21 cellular contexts compared by ENCODE assay signal in the genomic region with DNA sequence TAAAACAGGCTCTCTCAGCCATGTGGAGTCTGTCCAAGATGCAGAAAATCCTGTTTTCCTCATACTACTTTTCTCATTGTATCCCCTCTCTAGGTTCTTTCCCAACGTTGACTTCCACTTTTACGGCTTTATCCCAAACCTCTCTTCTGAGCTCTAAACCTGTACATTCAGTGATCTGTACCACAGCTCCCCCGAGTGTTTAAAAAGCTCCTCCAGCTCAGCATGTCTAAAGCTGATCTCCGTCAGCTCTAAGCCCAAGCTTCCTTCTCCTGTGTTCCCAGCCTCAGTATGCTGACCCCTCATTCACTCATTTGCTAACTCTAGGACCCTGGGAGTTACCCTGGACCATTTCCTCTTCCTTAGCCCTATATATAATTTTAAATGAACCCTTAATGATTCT.
DNase-seq lines count a peak whose midpoint lies in the region; ATAC-seq and TF ChIP-seq lines count a peak whose summit lies in the region.
"Had no signal": no experiment of that assay in that cellular context is flagged by ENCODE, and none has a peak within 500 bp of the region (broad histone marks: within the 10 kb centered on the region; RNA-seq: fewer than 3 reads in every experiment).

No MANE protein-coding gene starts in this region.

- no peak overlapping the region for H2AFZ ChIP-seq in SK-N-SH (ENCODE audit: low read depth)
- H2AFZ ChIP-seq: PC-9 had no signal

- POLR2A ChIA-PET in SK-N-SH (lab: Yijun Ruan, JAX): no interaction called here

- H3K27me3 ChIP-seq in SK-N-SH (ENCODE audit: insufficient read depth) (no peaks in the 10 kb centered on the region), colonic mucosa (no peaks in the 10 kb centered on the region), liver (ENCODE audit: control insufficient read depth in 4 of 4, insufficient read depth in 4 of 4, low read length in 3 of 4) (no peaks in the 10 kb centered on the region), testis (no peaks in the 10 kb centered on the region)
- H3K27me3 ChIP-seq: dorsolateral prefrontal cortex, neutrophil, SJSA1, uterus had no signal

- CTCF ChIA-PET in SK-N-SH (lab: Yijun Ruan, JAX): interaction anchor here (0.6 to 1.8 kb wide), 8 partner anchors 8 to 867 kb away, joined by 3 to 6 read pairs (median 4); no protein-coding TSS in a partner anchor

- intact Hi-C loops in colonic mucosa (cut with DNase I) (no loop called here), testis (cut with DNase I; ENCODE audit: low total_unique reads) (no loop called here)

- H3K9ac ChIP-seq in SK-N-SH (no peak overlapping the region), colonic mucosa (ENCODE audit: low read depth in 2 of 2, low read length in 2 of 2) (no peak overlapping the region), liver (ENCODE audit: low read depth in 1 of 2, low read length in 2 of 2) (no peak overlapping the region)

- no peak overlapping the region for H3K27ac ChIP-seq in SK-N-SH (ENCODE audit: low read depth in 2 of 2, low read length in 1 of 2)
- H3K27ac ChIP-seq in colonic mucosa: no peak overlapping the region
- H3K27ac ChIP-seq in liver (ENCODE audit: low read depth in 1 of 2, low read length in 2 of 2): no peak overlapping the region
- no peak overlapping the region for H3K27ac ChIP-seq in testis
- H3K27ac ChIP-seq: dorsolateral prefrontal cortex, neutrophil, PC-9, SJSA1, uterus had no signal

- ATAC-seq in SK-N-SH treated with all-trans-retinoic acid at 6 μM for 48 hours (no peak), GM21529 (IDR thresholded peaks at IDR 0.05; ENCODE audit: unreplicated experiment) (no peak), GM21786 (IDR thresholded peaks at IDR 0.05; ENCODE audit: unreplicated experiment) (no peak)
- no peak for ATAC-seq in stimulated activated naive CD8-positive, alpha-beta T cell treated with anti-CD3 and anti-CD28 coated beads, Interleukin-15, Interleukin-2, amounts not matched to agents 100 U/mL and 50 U/mL, for 24 hours
- ATAC-seq: activated CD8-positive, alpha-beta T cell treated with anti-CD3 and anti-CD28 coated beads for 36 hours; activated T-cell treated with anti-CD3 and anti-CD28 coated beads, Interleukin-2, amount 50 U/mL, for 4 hours had no signal

- 20% methylated on average over 4 of the region's 4 CpGs for WGBS in SK-N-SH (ENCODE audit: low lambda C conversion rate)
- 22% methylated on average over 4 of the region's 4 CpGs for WGBS in liver
- 34 to 43% methylated on average over 4 of the region's 4 CpGs for WGBS in testis, 2 donors

- H3K4me3 ChIP-seq in SK-N-SH (ENCODE audit: low read depth in 2 of 2, low read length in 1 of 2): no peak overlapping the region
- no peak overlapping the region for H3K4me3 ChIP-seq in colonic mucosa
- no peak overlapping the region for H3K4me3 ChIP-seq in liver (ENCODE audit: low read depth in 1 of 3, low read length in 3 of 3)
- H3K4me3 ChIP-seq in testis: no peak overlapping the region
- H3K4me3 ChIP-seq: dorsolateral prefrontal cortex, PC-9, SJSA1, uterus had no signal

- no peaks in the 10 kb centered on the region for H4K20me1 ChIP-seq in SK-N-SH (ENCODE audit: insufficient read depth)

- H3K79me2 ChIP-seq in SK-N-SH (ENCODE audit: insufficient read depth): no peaks in the 10 kb centered on the region

- no peaks in the 10 kb centered on the region; a peak in 1 of 4 replicates for H3K4me1 ChIP-seq in SK-N-SH (ENCODE audit: control insufficient read depth in 1 of 2, insufficient read depth in 2 of 2, low read depth in 1 of 2, low read length in 1 of 2)
- H3K4me1 ChIP-seq in colonic mucosa: no peaks in the 10 kb centered on the region
- no peaks in the 10 kb centered on the region for H3K4me1 ChIP-seq in liver (ENCODE audit: control insufficient read depth in 4 of 4, insufficient read depth in 4 of 4, low read length in 3 of 4)
- H3K4me1 ChIP-seq in testis: no peaks in the 10 kb centered on the region
- H3K4me1 ChIP-seq: SJSA1, uterus had no signal

- H3K4me2 ChIP-seq in SK-N-SH: no peak overlapping the region
- H3K4me2 ChIP-seq: PC-9 had no signal

- no peak for TF ChIP-seq EP300 in SK-N-SH (IDR thresholded peaks at IDR 0.05; ENCODE audit: borderline replicate concordance in 1 of 2, low read depth in 1 of 2, low read length in 1 of 2)

- no peak for TF ChIP-seq CTCF in SK-N-SH (IDR thresholded peaks at IDR 0.05)
- peak; percentile 14 for TF ChIP-seq CTCF in colonic mucosa (IDR thresholded peaks at IDR 0.05)
- peak; percentile 32 for TF ChIP-seq CTCF in liver (IDR thresholded peaks at IDR 0.05; ENCODE audit: low read depth, low read length, missing input control)
- TF ChIP-seq CTCF in testis (IDR thresholded peaks at IDR 0.05): no peak

- H3K36me3 ChIP-seq in SK-N-SH (replicated peaks in 1 of 2; ENCODE audit: control insufficient read depth in 1 of 2, insufficient read depth in 2 of 2, low read length in 1 of 2): no peaks in the 10 kb centered on the region
- no peaks in the 10 kb centered on the region for H3K36me3 ChIP-seq in colonic mucosa
- no peaks in the 10 kb centered on the region for H3K36me3 ChIP-seq in liver (ENCODE audit: control insufficient read depth in 4 of 4, insufficient read depth in 3 of 4, low read depth in 1 of 4, low read length in 3 of 4)
- H3K36me3 ChIP-seq in testis (ENCODE audit: low read depth, missing control alignments): no peaks in the 10 kb centered on the region
- H3K36me3 ChIP-seq: neutrophil, SJSA1, uterus had no signal

- H3F3A ChIP-seq in SK-N-SH (replicated peaks; ENCODE audit: insufficient read depth): no peaks in the 10 kb centered on the region

- DNase-seq in SK-N-SH (no peak), colonic mucosa (no peak), testis (peak; percentile 42)
- DNase-seq in stimulated activated naive CD8-positive, alpha-beta T cell treated with anti-CD3 and anti-CD28 coated beads, Interleukin-15, Interleukin-2, amounts not matched to agents 100 U/mL and 50 U/mL, for 24 hours: no peak
- DNase-seq: activated CD4-positive, CD25-positive, alpha-beta regulatory T cell; activated CD8-positive, alpha-beta T cell treated with anti-CD3 and anti-CD28 coated beads for 36 hours; activated naive CD4-positive, alpha-beta T cell treated with anti-CD3 and anti-CD28 coated beads, Interleukin-2, amount 10 ng/mL, durations not matched to agents 7 days and 5 days; activated T-cell treated with anti-CD3 and anti-CD28 coated beads, Interleukin-2, amount 50 U/mL, for 4 hours; Calu3; hippocampal formation; kidney glomerular epithelial cell; NCI-H1436 treated with DMSO at 0.1 percent for 48 hours; PC-9; uterus had no signal

- no peak for TF ChIP-seq POLR2A in testis (IDR thresholded peaks at IDR 0.05)

- TF ChIP-seq RAD21 in SK-N-SH (IDR thresholded peaks at IDR 0.05; ENCODE audit: low read length) (peak; percentile 51), liver (IDR thresholded peaks at IDR 0.05) (peak; percentile 72 to 76)

- H3K9me2 ChIP-seq in SK-N-SH: no peaks in the 10 kb centered on the region

- no peaks in the 10 kb centered on the region; the same call in 1 of the 2 replicates for H3K9me3 ChIP-seq in SK-N-SH
- H3K9me3 ChIP-seq in colonic mucosa: no peaks in the 10 kb centered on the region
- H3K9me3 ChIP-seq in liver (ENCODE audit: control insufficient read depth in 4 of 4, low read length in 3 of 4): no peaks in the 10 kb centered on the region
- H3K9me3 ChIP-seq in testis: no peaks in the 10 kb centered on the region
- H3K9me3 ChIP-seq: neutrophil, SJSA1, uterus had no signal

TF ChIP-seq in SK-N-SH, 30 proteins besides CTCF, POLR2A, EP300 and RAD21 (continues in another document):
- TF ChIP-seq SIN3A (IDR thresholded peaks at IDR 0.05; ENCODE audit: borderline replicate concordance, low read depth, low read length) (no peak), FOXM1 (IDR thresholded peaks at IDR 0.05; ENCODE audit: low read depth) (no peak), MXI1 (IDR thresholded peaks at IDR 0.05; ENCODE audit: low read depth, low read length) (no peak), GATA2 (CRISPR knock-in tag; IDR thresholded peaks at IDR 0.05) (no peak)
- TF ChIP-seq, protein P1, sequence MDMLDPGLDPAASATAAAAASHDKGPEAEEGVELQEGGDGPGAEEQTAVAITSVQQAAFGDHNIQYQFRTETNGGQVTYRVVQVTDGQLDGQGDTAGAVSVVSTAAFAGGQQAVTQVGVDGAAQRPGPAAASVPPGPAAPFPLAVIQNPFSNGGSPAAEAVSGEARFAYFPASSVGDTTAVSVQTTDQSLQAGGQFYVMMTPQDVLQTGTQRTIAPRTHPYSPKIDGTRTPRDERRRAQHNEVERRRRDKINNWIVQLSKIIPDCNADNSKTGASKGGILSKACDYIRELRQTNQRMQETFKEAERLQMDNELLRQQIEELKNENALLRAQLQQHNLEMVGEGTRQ (IDR thresholded peaks at IDR 0.05; ENCODE audit: borderline replicate concordance, low read depth, low read length): no peak

TF ChIP-seq in SK-N-SH treated with all-trans-retinoic acid at 6 μM for 48 hours, 23 proteins besides CTCF, POLR2A, EP300 and RAD21 (continues in another document):
- TF ChIP-seq ESRRG (CRISPR knock-in tag; IDR thresholded peaks at IDR 0.05) (no peak), TOX (CRISPR knock-in tag; IDR thresholded peaks at IDR 0.05; ENCODE audit: borderline replicate concordance) (no peak), OSR1 (CRISPR knock-in tag; IDR thresholded peaks at IDR 0.05) (no peak), GLIS3 (CRISPR knock-in tag; IDR thresholded peaks at IDR 0.05) (no peak), ZNF8 (CRISPR knock-in tag; IDR thresholded peaks at IDR 0.05) (no peak), SNAI2 (CRISPR knock-in tag; IDR thresholded peaks at IDR 0.05) (no peak), ARNTL (CRISPR knock-in tag; IDR thresholded peaks at IDR 0.05; ENCODE audit: borderline replicate concordance, low read depth) (no peak)

TF ChIP-seq in liver, 16 proteins besides CTCF, POLR2A, EP300 and RAD21:
- no peak for TF ChIP-seq FOXA2 (IDR thresholded peaks at IDR 0.05)
- TF ChIP-seq, protein P2, sequence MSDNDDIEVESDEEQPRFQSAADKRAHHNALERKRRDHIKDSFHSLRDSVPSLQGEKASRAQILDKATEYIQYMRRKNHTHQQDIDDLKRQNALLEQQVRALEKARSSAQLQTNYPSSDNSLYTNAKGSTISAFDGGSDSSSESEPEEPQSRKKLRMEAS (IDR thresholded peaks at IDR 0.05): no peak
- TF ChIP-seq FOXA1 (IDR thresholded peaks at IDR 0.05): no peak

Comparison
In these comparisons a context has a peak if more than half of its experiments do, and no peak if none do; other contexts are left out.
1. CTCF ChIP-seq: peak in colonic mucosa (single experiment) and liver (single experiment); none in SK-N-SH (single experiment) and testis (0 of 3).